In the genomic region with DNA sequence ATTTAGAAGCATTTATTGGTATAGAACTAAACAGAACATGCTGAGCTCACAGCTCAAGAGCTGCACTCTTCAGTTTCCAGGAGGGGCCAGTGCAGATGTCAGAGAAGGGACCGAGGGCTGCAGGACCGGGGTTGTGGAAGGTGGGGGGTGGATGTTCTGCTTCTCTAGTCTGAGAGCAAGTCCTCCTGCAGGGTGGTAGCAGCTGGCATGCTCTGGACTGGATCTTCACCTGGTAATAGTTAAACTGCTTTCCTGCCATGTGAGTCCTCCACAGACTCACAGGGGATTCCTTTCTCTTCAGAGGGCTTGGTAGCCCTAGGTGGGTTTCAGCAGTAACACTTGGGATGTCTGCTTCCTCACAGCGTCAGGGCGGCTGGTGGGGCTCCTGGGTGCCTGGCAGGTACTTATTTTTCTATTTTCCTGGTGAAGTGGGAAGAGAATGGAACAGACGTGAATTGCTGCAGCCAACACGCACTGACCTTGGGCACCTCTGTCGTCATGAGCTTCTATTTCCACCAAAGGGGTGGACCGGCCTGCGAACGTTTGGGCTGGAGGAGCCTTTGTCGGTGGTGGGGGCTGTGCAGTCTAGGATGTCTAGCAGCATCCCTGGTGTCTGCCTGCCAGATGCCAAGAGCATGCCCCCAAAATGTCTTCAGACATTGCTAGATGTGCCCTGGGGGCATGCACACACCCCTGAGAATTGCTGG, we compare ENCODE assay signal across 11 cellular contexts. TPM values are rescaled to one million over a fixed set of nuclear protein-coding genes. Genes with fewer than 3 reads are reported as not detected.
DNase-seq lines count a peak whose midpoint lies in the region; ATAC-seq, FAIRE-seq and TF ChIP-seq lines count a peak whose summit lies in the region.
"Had no signal": no experiment of that assay in that cellular context is flagged by ENCODE, and none has a peak within 500 bp of the region (broad histone marks: within the 10 kb centered on the region; RNA-seq: fewer than 3 reads in every experiment).

No MANE protein-coding gene starts in this region.

- H3K9me2 ChIP-seq in DOHH2 (replicated peaks; ENCODE audit: control insufficient read depth, low read length), result no peaks in the 10 kb centered on the region

- WGBS in A549 (ENCODE audit: missing lambda C conversion rate), result 85% methylated on average over 11 of the region's 11 CpGs
- WGBS in small intestine, 3 donors, result 61 to 71% (median 67%) methylated on average over 11 of the region's 11 CpGs

- POLR2A ChIA-PET in A549 (lab: Yijun Ruan, JAX), result no interaction called here

- H3K4me1 ChIP-seq in A549, result peaks cover 14% of the 10 kb centered on the region; the same call in 2 of the 3 replicates
- H3K4me1 ChIP-seq in DOHH2 (ENCODE audit: control insufficient read depth, low read length), result peaks cover 35% of the 10 kb centered on the region
- peaks cover 2 to 7% of the 10 kb centered on the region in 2 donors for H3K4me1 ChIP-seq in small intestine (ENCODE audit: control insufficient read depth in 2 of 2, insufficient read depth in 1 of 2, low read depth in 1 of 2, low read length in 1 of 2)

- TF ChIP-seq RAD21 in A549 (conservative IDR thresholded peaks at IDR 0.05 in 1 of 2, IDR thresholded peaks at IDR 0.05 in 1 of 2), result no peak

- peak overlapping the region; percentile 90 for H3K4me2 ChIP-seq in A549
- H3K4me2 ChIP-seq in DOHH2 (ENCODE audit: low read length), result peak overlapping the region; percentile 91; the same call in 1 of the 2 replicates

- no peaks in the 10 kb centered on the region for H3K9me3 ChIP-seq in A549
- peaks cover 4% of the 10 kb centered on the region; the same call in 1 of the 2 replicates for H3K9me3 ChIP-seq in DOHH2 (ENCODE audit: control insufficient read depth, insufficient read depth, low read length)
- no peaks in the 10 kb centered on the region for H3K9me3 ChIP-seq in small intestine (ENCODE audit: control insufficient read depth, low read depth)
- H3K9me3 ChIP-seq: thoracic aorta had no signal

- no peaks in the 10 kb centered on the region for H3K27me3 ChIP-seq in DOHH2 (ENCODE audit: control insufficient read depth, low read length)
- no peaks in the 10 kb centered on the region for H3K27me3 ChIP-seq in small intestine (ENCODE audit: control insufficient read depth in 2 of 2, insufficient read depth in 2 of 2, low read length in 2 of 2)

- TF ChIP-seq CTCF in A549 (IDR thresholded peaks at IDR 0.05) (no peak), DOHH2 (IDR thresholded peaks at IDR 0.05; ENCODE audit: low read depth, low read length, poor library complexity, severe bottlenecking) (no peak), mesothelial cell of epicardium (IDR thresholded peaks at IDR 0.05; ENCODE audit: unreplicated experiment) (no peak)

- no peaks in the 10 kb centered on the region for H3K9me3 Mint-ChIP-seq in activated naive CD4-positive, alpha-beta T cell treated with anti-CD3 and anti-CD28 coated beads, Interleukin-2, amount 50 U/mL, for 72 hours
- H3K9me3 Mint-ChIP-seq in mesothelial cell of epicardium, result no peaks in the 10 kb centered on the region

- no peak for TF ChIP-seq EP300 in A549 (IDR thresholded peaks at IDR 0.05)

- peak overlapping the region; percentile 94 for H3K4me3 Mint-ChIP-seq in mesothelial cell of epicardium

- no peak overlapping the region for H3K27ac ChIP-seq in A549
- H3K27ac ChIP-seq in DOHH2 (ENCODE audit: low read depth, low read length), result no peak overlapping the region
- H3K27ac ChIP-seq in small intestine (ENCODE audit: low read depth in 1 of 2, low read length in 1 of 2), result no peak overlapping the region
- H3K27ac ChIP-seq: thoracic aorta had no signal

- CTCF ChIA-PET in A549 (lab: Yijun Ruan, JAX), result interaction anchor here (1.1 to 2.2 kb wide), 2 partner anchors 24 to 64 kb away, joined by 3 to 5 read pairs; no protein-coding TSS in a partner anchor

- H3K27ac Mint-ChIP-seq in activated naive CD4-positive, alpha-beta T cell treated with anti-CD3 and anti-CD28 coated beads, Interleukin-2, amount 50 U/mL, for 72 hours, result peak overlapping the region; percentile 2 to 96
- H3K27ac Mint-ChIP-seq in mesothelial cell of epicardium, result peak overlapping the region; percentile 47

- H4K20me1 ChIP-seq in DOHH2 (ENCODE audit: control insufficient read depth, insufficient read depth, low read depth, low read length), result peaks cover 22% of the 10 kb centered on the region; the same call in 1 of the 2 replicates

- no peak for TF ChIP-seq POLR2A in A549 (IDR thresholded peaks at IDR 0.05; ENCODE audit: low read length)

- peaks cover 34% of the 10 kb centered on the region for H3K4me1 Mint-ChIP-seq in mesothelial cell of epicardium

- no peak overlapping the region for H3K4me3 ChIP-seq in A549
- peak overlapping the region; percentile 95; the same call in 1 of the 2 replicates for H3K4me3 ChIP-seq in DOHH2 (ENCODE audit: low read length)
- no peak overlapping the region for H3K4me3 ChIP-seq in small intestine (ENCODE audit: low read depth in 1 of 2, low read length in 2 of 2)

- no peaks in the 10 kb centered on the region for H3F3A ChIP-seq in DOHH2 (ENCODE audit: control insufficient read depth, insufficient read depth)

- peaks cover 34% of the 10 kb centered on the region for H3K36me3 ChIP-seq in DOHH2 (ENCODE audit: control insufficient read depth, low read length)
- H3K36me3 ChIP-seq in small intestine (ENCODE audit: control insufficient read depth in 2 of 2, insufficient read depth in 2 of 2, low read length in 2 of 2), result peaks cover 4 to 8% of the 10 kb centered on the region in 2 donors

- FAIRE-seq in A549 (lab: Jason Lieb, UNC) (no peak), small intestine (lab: Jason Lieb, UNC) (no peak)
- FAIRE-seq: GM12891 had no signal

- H3K79me2 ChIP-seq in DOHH2 (ENCODE audit: control insufficient read depth, low read length), result peaks cover 76% of the 10 kb centered on the region

- H3K27me3 Mint-ChIP-seq in mesothelial cell of epicardium (ENCODE audit: low read depth), result no peaks in the 10 kb centered on the region

- ATAC-seq in A549, result no peak
- no peak for ATAC-seq in activated naive CD4-positive, alpha-beta T cell treated with anti-CD3 and anti-CD28 coated beads, Interleukin-2, amount 50 U/mL, for 72 hours
- no peak for ATAC-seq in HG02610 (IDR thresholded peaks at IDR 0.05; ENCODE audit: unreplicated experiment)
- ATAC-seq in GM19395 (IDR thresholded peaks at IDR 0.05; ENCODE audit: unreplicated experiment), result no peak
- ATAC-seq in GM18517 (IDR thresholded peaks at IDR 0.05; ENCODE audit: unreplicated experiment), result no peak

- DNase-seq in A549 (ENCODE audit: low read depth in 1 of 2, low spot score in 1 of 2), result no peak
- DNase-seq in activated naive CD4-positive, alpha-beta T cell treated with anti-CD3 and anti-CD28 coated beads, Interleukin-2, amount 50 U/mL, for 72 hours (ENCODE audit: low spot score in 2 of 2), result no peak
- no peak for DNase-seq in mesothelial cell of epicardium (ENCODE audit: low spot score in 2 of 2, unreplicated experiment in 2 of 2)
- no peak for DNase-seq in small intestine
- DNase-seq: NCI-H446 treated with DMSO at 0.1 percent for 48 hours had no signal

- H3K36me3 Mint-ChIP-seq in activated naive CD4-positive, alpha-beta T cell treated with anti-CD3 and anti-CD28 coated beads, Interleukin-2, amount 50 U/mL, for 72 hours, result peaks cover 5 to 6% of the 10 kb centered on the region in 2 donors
- H3K36me3 Mint-ChIP-seq in mesothelial cell of epicardium, result peaks cover 1% of the 10 kb centered on the region

TF ChIP-seq in A549, 52 proteins besides CTCF, POLR2A, EP300 and RAD21:
- no peak for TF ChIP-seq KDM5A (IDR thresholded peaks at IDR 0.05)
TF ChIP-seq in A549: peak in this region for 0.

RNA-seq across cellular contexts. Expression of a gene that starts 2.5 kb away (rescaled TPM):
- polyA plus RNA-seq in A549 (2011; rRNA removed), result 42.4 and 46.1 TPM in 2 replicates
- 109 and 110 TPM in 2 replicates for polyA plus RNA-seq in A549 (2012; cell fraction: cytosol; rRNA removed)
- polyA plus RNA-seq in A549 (2012; cell fraction: nucleus; rRNA removed), result 191 and 229 TPM in 2 replicates
- polyA plus RNA-seq in A549 (2017; fragmentation: RNase III; extraction: RNeasy Plus Mini Kit Qiagen cat#74134 plus additional on column Dnase treatment), result 58.4 to 67.1 TPM (median 58.5 TPM) in 3 replicates
- polyA minus RNA-seq in A549 (2011; rRNA and poly(A)+ RNA removed), result 22.2 and 31.8 TPM in 2 replicates
- total RNA-seq in activated naive CD4-positive, alpha-beta T cell treated with anti-CD3 and anti-CD28 coated beads, Interleukin-2, amount 50 U/mL, for 72 hours, result 10 to 100 TPM; 42.8 to 50.1 TPM
- 73.4 to 78.2 TPM (median 74.7 TPM) in 3 replicates for total RNA-seq in mesothelial cell of epicardium
- 10 to 100 TPM; 62.1 to 97.1 (median 69.4) TPM for polyA plus RNA-seq in small intestine

RNA-seq across cellular contexts. Expression of a gene that starts 43.2 kb away (rescaled TPM):
- polyA plus RNA-seq in A549 (2011; rRNA removed), result 39.3 and 43.1 TPM in 2 replicates
- 193 and 300 TPM in 2 replicates for polyA plus RNA-seq in A549 (2012; cell fraction: cytosol; rRNA removed)
- polyA plus RNA-seq in A549 (2012; cell fraction: nucleus; rRNA removed), result 430 and 585 TPM in 2 replicates
- polyA plus RNA-seq in A549 (2017; fragmentation: RNase III; extraction: RNeasy Plus Mini Kit Qiagen cat#74134 plus additional on column Dnase treatment), result 85.3 to 94.1 TPM (median 93.1 TPM) in 3 replicates
- polyA minus RNA-seq in A549 (2011; rRNA and poly(A)+ RNA removed), result 64.1 and 89.8 TPM in 2 replicates
- 100 to 1,000 TPM in 1 of 2 donors, 10 to 100 TPM in 1; 74.7 to 177 TPM for total RNA-seq in activated naive CD4-positive, alpha-beta T cell treated with anti-CD3 and anti-CD28 coated beads, Interleukin-2, amount 50 U/mL, for 72 hours
- 186 to 194 TPM (median 192 TPM) in 3 replicates for total RNA-seq in mesothelial cell of epicardium
- 100 to 1,000 TPM in 2 of 3 donors, 10 to 100 TPM in 1; 88.6 to 144 (median 128) TPM for polyA plus RNA-seq in small intestine

RNA-seq across cellular contexts. Expression of a gene that starts 54.9 kb away (rescaled TPM):
- polyA plus RNA-seq in A549 (2011; rRNA removed), result 6.3 and 6.9 TPM in 2 replicates
- 6.8 and 7.9 TPM in 2 replicates for polyA plus RNA-seq in A549 (2012; cell fraction: cytosol; rRNA removed)
- polyA plus RNA-seq in A549 (2012; cell fraction: nucleus; rRNA removed), result 28.0 and 46.1 TPM in 2 replicates
- polyA plus RNA-seq in A549 (2017; fragmentation: RNase III; extraction: RNeasy Plus Mini Kit Qiagen cat#74134 plus additional on column Dnase treatment), result 4.3 to 5.4 TPM (median 4.5 TPM) in 3 replicates
- 4.3 and 6.2 TPM in 2 replicates for polyA minus RNA-seq in A549 (2011; rRNA and poly(A)+ RNA removed)
- 10 to 100 TPM; 19.1 to 23.8 TPM for total RNA-seq in activated naive CD4-positive, alpha-beta T cell treated with anti-CD3 and anti-CD28 coated beads, Interleukin-2, amount 50 U/mL, for 72 hours
- 62.9 to 65.9 TPM (median 63.1 TPM) in 3 replicates for total RNA-seq in mesothelial cell of epicardium
- 10 to 100 TPM in 1 of 3 donors, 1 to 10 TPM in 2; 8.5 to 10.5 (median 9.2) TPM for polyA plus RNA-seq in small intestine
